ENCODE assay signal across 9 cellular contexts in the genomic region with DNA sequence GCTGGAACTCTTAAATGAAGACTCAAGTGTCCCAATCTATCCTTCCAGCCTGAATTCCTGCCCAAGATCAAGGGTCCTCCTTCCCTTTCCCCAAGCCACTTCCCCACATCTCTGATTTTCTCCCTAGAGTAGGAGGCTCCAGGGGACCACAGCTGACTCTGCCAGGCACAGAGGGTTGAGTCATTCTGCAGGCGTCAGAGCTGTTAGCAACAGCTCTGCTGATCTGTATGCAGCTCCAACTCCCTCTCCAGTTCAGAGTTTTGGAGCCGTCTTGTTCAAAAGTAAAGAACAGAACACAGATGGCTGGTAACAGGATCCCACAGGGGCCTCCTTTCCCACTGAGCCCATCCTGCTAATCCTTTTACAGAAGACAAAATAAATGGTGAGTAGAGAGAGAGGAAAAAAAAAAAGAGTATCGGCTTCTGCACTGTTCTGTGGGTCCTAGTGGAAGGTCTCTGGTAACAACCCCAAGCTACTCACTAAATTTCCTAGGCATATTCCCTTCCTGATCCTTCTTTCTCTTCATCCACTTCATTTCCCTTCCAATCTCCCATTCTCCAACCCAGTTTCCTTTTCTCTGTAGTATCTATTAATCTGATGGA. TPM values are rescaled to one million over a fixed set of nuclear protein-coding genes. Genes with fewer than 3 reads are reported as not detected.
A peak's percentile ranks its signal among the peaks of the same experiment; 100 is the strongest.
DNase-seq lines count a peak whose midpoint lies in the region; ATAC-seq and TF ChIP-seq lines count a peak whose summit lies in the region.
"Had no signal": no experiment of that assay in that cellular context is flagged by ENCODE, and none has a peak within 500 bp of the region (broad histone marks: within the 10 kb centered on the region; RNA-seq: fewer than 3 reads in every experiment).

No MANE protein-coding gene starts in this region.

- TF ChIP-seq CTCF in cardiac fibroblast (IDR thresholded peaks at IDR 0.05; ENCODE audit: low read depth, low read length): no peak

- intact Hi-C loops in Right ventricle myocardium inferior (cut with DNase I) (no loop called here), cardiac septum (cut with DNase I) (loop anchor here (10.0 kb wide), 1 partner anchor 88 kb away; no protein-coding TSS in a partner anchor)

- peak; percentile 83 for ATAC-seq in Right ventricle myocardium inferior
- no peak for ATAC-seq in HG03342 (IDR thresholded peaks at IDR 0.05; ENCODE audit: unreplicated experiment)

- DNase-seq in Right ventricle myocardium inferior (ENCODE audit: missing footprints) (no peak), cardiac septum (ENCODE audit: low spot score) (no peak), cardiac fibroblast (ENCODE audit: low read depth in 2 of 2) (peak; percentile 76 to 91), kidney tubule cell (ENCODE audit: low spot score) (peak; percentile 52), NOMO-1 treated with DMSO at 0.1 percent for 48 hours (lab: John Stamatoyannopoulos, UW; ENCODE audit: unreplicated experiment) (no peak), NCI-H1092 treated with DMSO at 0.1 percent for 48 hours (lab: John Stamatoyannopoulos, UW) (no peak)
- DNase-seq in effector CD4-positive, alpha-beta T cell: no peak
- DNase-seq: NCI-H2227 treated with DMSO at 0.1 percent for 48 hours had no signal

- H3K4me3 ChIP-seq in cardiac fibroblast (replicated peaks in 1 of 2; ENCODE audit: low read depth in 2 of 2, low read length in 2 of 2): peak overlapping the region in 1 of 2 donors; percentile 8

RNA-seq across cellular contexts. Expression of gene TAOK1, which starts 13.4 kb away (rescaled TPM):
- total RNA-seq in Right ventricle myocardium inferior: 45.1 TPM
- total RNA-seq in cardiac septum: 64.8 TPM

Comparison
In these comparisons a context has a peak if more than half of its experiments do, and no peak if none do; other contexts are left out.
1. DNase-seq: peak in cardiac fibroblast (2 of 2) and kidney tubule cell (single experiment); none in Right ventricle myocardium inferior (single experiment), cardiac septum (single experiment), NOMO-1 treated with DMSO at 0.1 percent for 48 hours (single experiment), NCI-H1092 treated with DMSO at 0.1 percent for 48 hours (single experiment) and effector CD4-positive, alpha-beta T cell (single experiment).